1 cellular context compared by ENCODE assay signal in the genomic region with DNA sequence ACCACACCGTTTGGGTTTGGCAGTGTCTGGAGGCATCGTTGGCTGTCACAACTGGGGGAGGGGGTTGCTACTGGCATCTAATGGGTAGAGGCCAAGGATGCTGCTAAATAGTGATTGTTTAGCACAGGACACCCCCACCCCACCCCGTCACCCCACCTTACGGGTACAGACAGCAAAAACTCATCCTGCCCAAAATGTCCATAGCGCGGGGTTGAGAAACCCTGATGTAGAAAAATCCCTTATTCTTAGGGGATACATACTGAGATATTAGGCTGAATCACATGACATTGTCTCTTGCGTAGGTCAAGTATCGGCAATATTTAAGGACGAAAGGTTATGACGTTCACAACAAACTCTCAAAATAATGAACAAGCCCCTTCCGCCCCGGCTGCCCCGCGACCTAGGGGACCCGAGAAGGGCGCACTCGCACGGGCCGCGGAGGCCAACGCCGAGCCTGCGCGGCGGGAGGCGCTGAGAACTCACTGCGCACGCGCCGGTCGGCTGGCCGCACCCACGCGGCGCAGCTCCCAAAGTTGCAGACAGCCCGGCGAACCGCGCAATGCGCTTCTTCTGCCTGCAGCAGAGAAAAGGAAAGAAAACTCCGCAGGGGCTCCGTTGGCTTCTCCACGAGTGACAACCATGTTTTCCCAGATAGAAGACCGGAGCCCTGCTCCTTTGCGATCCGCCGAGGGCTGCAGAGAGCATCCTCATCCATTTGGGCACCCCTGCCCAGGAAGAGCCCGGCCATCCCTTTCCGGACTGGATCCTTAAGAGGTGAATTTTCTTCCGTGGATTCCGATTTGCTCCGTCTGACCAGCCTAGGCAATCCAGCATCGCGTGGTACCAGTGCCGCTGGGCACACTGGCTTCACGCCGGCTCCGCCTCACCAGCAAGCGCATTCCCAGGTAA.
A peak's percentile ranks its signal among the peaks of the same experiment; 100 is the strongest.
TF ChIP-seq lines count a peak whose summit lies in the region.

No MANE protein-coding gene starts in this region.

TF ChIP-seq in WTC11, 78 proteins besides CTCF, POLR2A, EP300 and RAD21 (continued from another document):
- TF ChIP-seq, protein P1, sequence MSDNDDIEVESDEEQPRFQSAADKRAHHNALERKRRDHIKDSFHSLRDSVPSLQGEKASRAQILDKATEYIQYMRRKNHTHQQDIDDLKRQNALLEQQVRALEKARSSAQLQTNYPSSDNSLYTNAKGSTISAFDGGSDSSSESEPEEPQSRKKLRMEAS (CRISPR knock-in tag; IDR thresholded peaks at IDR 0.05): peak; percentile 61
- no peak for TF ChIP-seq ZNF263 (CRISPR knock-in tag; IDR thresholded peaks at IDR 0.05; ENCODE audit: low read depth)
- TF ChIP-seq, protein P2, sequence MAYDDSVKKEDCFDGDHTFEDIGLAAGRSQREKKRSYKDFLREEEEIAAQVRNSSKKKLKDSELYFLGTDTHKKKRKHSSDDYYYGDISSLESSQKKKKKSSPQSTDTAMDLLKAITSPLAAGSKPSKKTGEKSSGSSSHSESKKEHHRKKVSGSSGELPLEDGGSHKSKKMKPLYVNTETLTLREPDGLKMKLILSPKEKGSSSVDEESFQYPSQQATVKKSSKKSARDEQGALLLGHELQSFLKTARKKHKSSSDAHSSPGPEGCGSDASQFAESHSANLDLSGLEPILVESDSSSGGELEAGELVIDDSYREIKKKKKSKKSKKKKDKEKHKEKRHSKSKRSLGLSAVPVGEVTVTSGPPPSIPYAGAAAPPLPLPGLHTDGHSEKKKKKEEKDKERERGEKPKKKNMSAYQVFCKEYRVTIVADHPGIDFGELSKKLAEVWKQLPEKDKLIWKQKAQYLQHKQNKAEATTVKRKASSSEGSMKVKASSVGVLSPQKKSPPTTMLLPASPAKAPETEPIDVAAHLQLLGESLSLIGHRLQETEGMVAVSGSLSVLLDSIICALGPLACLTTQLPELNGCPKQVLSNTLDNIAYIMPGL (CRISPR knock-in tag; IDR thresholded peaks at IDR 0.05): peak; percentile 40; the same call in 1 of the 2 replicates
- TF ChIP-seq ZNF671 (CRISPR knock-in tag; IDR thresholded peaks at IDR 0.05): no peak
- TF ChIP-seq, protein P3, sequence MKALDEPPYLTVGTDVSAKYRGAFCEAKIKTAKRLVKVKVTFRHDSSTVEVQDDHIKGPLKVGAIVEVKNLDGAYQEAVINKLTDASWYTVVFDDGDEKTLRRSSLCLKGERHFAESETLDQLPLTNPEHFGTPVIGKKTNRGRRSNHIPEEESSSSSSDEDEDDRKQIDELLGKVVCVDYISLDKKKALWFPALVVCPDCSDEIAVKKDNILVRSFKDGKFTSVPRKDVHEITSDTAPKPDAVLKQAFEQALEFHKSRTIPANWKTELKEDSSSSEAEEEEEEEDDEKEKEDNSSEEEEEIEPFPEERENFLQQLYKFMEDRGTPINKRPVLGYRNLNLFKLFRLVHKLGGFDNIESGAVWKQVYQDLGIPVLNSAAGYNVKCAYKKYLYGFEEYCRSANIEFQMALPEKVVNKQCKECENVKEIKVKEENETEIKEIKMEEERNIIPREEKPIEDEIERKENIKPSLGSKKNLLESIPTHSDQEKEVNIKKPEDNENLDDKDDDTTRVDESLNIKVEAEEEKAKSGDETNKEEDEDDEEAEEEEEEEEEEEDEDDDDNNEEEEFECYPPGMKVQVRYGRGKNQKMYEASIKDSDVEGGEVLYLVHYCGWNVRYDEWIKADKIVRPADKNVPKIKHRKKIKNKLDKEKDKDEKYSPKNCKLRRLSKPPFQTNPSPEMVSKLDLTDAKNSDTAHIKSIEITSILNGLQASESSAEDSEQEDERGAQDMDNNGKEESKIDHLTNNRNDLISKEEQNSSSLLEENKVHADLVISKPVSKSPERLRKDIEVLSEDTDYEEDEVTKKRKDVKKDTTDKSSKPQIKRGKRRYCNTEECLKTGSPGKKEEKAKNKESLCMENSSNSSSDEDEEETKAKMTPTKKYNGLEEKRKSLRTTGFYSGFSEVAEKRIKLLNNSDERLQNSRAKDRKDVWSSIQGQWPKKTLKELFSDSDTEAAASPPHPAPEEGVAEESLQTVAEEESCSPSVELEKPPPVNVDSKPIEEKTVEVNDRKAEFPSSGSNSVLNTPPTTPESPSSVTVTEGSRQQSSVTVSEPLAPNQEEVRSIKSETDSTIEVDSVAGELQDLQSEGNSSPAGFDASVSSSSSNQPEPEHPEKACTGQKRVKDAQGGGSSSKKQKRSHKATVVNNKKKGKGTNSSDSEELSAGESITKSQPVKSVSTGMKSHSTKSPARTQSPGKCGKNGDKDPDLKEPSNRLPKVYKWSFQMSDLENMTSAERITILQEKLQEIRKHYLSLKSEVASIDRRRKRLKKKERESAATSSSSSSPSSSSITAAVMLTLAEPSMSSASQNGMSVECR (CRISPR knock-in tag; IDR thresholded peaks at IDR 0.05; ENCODE audit: borderline replicate concordance): no peak
- TF ChIP-seq GABPB1 (CRISPR knock-in tag; IDR thresholded peaks at IDR 0.05): 0 out of 2 replicates have a peak, but pooled peaks have one; percentile 15
- TF ChIP-seq NFYB (CRISPR knock-in tag; conservative IDR thresholded peaks at IDR 0.05; ENCODE audit: low read depth): no peak
- TF ChIP-seq SMAD3 (CRISPR knock-in tag; IDR thresholded peaks at IDR 0.05; ENCODE audit: borderline replicate concordance): no peak
